Comparison of ENCODE assay signal across 8 cellular contexts in genomic region chr17:81295031-81295677, GRCh38. TPM values are rescaled to one million over a fixed set of nuclear protein-coding genes. Genes with fewer than 3 reads are reported as not detected.
DNase-seq lines count a peak whose midpoint lies in the region; ATAC-seq and TF ChIP-seq lines count a peak whose summit lies in the region.

Gene SLC38A10, minus strand, starts transcription at chr17:81295307. Its CDS starts 386 bp downstream, at chr17:81294921.

- ATAC-seq in GM18520 (IDR thresholded peaks at IDR 0.05; ENCODE audit: unreplicated experiment) (peak; percentile 75), HG03060 (IDR thresholded peaks at IDR 0.05; ENCODE audit: low read depth, unreplicated experiment) (peak; percentile 40)

- TF ChIP-seq CTCF in A673 (conservative IDR thresholded peaks at IDR 0.05; ENCODE audit: low read depth, low read length) = no peak
- no peak for TF ChIP-seq CTCF in WERI-Rb-1 (IDR thresholded peaks at IDR 0.05; ENCODE audit: low read depth, low read length)

- no TSS peak for BruUV-seq in A673 (replicated peaks; lab: Mats Ljungman, UMichigan)

- intact Hi-C loops in A673 (cut with micrococcal nuclease; ENCODE audit: unreplicated experiment) = loop anchor here (10.0 kb wide), 1 partner anchor 100 kb away; the partner anchor contains the start of gene BAHCC1

- no peaks in the 10 kb centered on the region for H3K36me3 ChIP-seq in A673 (ENCODE audit: insufficient read depth, low read length, poor library complexity, severe bottlenecking)
- H3K36me3 ChIP-seq in WERI-Rb-1 = peaks cover 5% of the 10 kb centered on the region
- H3K36me3 ChIP-seq in iPS-20b (ENCODE audit: insufficient read depth, low read depth, low read length) = no peaks in the 10 kb centered on the region

- DNase-seq in A673 (ENCODE audit: low spot score) = peak; percentile 91
- DNase-seq in NCI-H2196 (lab: John Stamatoyannopoulos, UW; ENCODE audit: unreplicated experiment) = peak; percentile 96
- DNase-seq in WERI-Rb-1 = peak; percentile 94
- peak; percentile 89 to 99 for DNase-seq in T47D (ENCODE audit: low read depth in 1 of 2, low spot score in 1 of 2)

- H3K4me1 ChIP-seq in A673 (ENCODE audit: insufficient read depth, low read length, poor library complexity, severe bottlenecking) (peaks cover 7% of the 10 kb centered on the region), iPS-20b (ENCODE audit: insufficient read depth, low read length) (no peaks in the 10 kb centered on the region)

- H3K9ac ChIP-seq in iPS-20b (ENCODE audit: low read depth, low read length) = peak within 1 kb of the TSS; percentile 63

- H3K4me3 ChIP-seq in A673 (ENCODE audit: low read depth, low read length, poor library complexity, severe bottlenecking) (peak within 1 kb of the TSS; percentile 100), WERI-Rb-1 (ENCODE audit: low read depth, low read length) (peak within 1 kb of the TSS; percentile 88), iPS-20b (ENCODE audit: low read length) (peak within 1 kb of the TSS; percentile 75), skin epidermis (peak within 1 kb of the TSS; percentile 65 to 97 (median 80))

- in situ Hi-C loops in T47D (cut with HindIII; ENCODE audit: low pct_unique_long_range_greater_than_20kb, low sequenced_read_pairs) = no loop called here

- H3K27ac ChIP-seq in A673 (ENCODE audit: low read depth, low read length, poor library complexity, severe bottlenecking) (peak within 1 kb of the TSS; percentile 92), WERI-Rb-1 (peak within 1 kb of the TSS; percentile 90), iPS-20b (ENCODE audit: low read length) (no peak within 1 kb of the TSS), skin epidermis (peak within 1 kb of the TSS; percentile 85 to 97 (median 94))

- no peaks in the 10 kb centered on the region for H3K27me3 ChIP-seq in A673 (replicated peaks; ENCODE audit: insufficient read depth, low read depth, low read length, poor library complexity)
- H3K27me3 ChIP-seq in WERI-Rb-1 (ENCODE audit: insufficient read depth, low read depth, severe bottlenecking) = no peaks in the 10 kb centered on the region
- no peaks in the 10 kb centered on the region for H3K27me3 ChIP-seq in iPS-20b (ENCODE audit: insufficient read depth, low read length)

- CTCF ChIA-PET in A673 (lab: Charles Lee) = interaction anchor here (0.6 kb wide), 1 partner anchor 1378 kb away, joined by 7 read pairs; no protein-coding TSS in a partner anchor

- H3K9me3 ChIP-seq in A673 (ENCODE audit: low read depth, low read length, poor library complexity, severe bottlenecking) = no peaks in the 10 kb centered on the region
- no peaks in the 10 kb centered on the region for H3K9me3 ChIP-seq in WERI-Rb-1 (ENCODE audit: severe bottlenecking)
- no peaks in the 10 kb centered on the region for H3K9me3 ChIP-seq in iPS-20b (ENCODE audit: insufficient read depth, low read depth, low read length)

- POLR2A ChIA-PET in A673 (lab: Charles Lee; ENCODE audit: low non-redundant PET) = no interaction called here

RNA-seq across cellular contexts. Expression of gene SLC38A10, which starts in this region (rescaled TPM):
- total RNA-seq in A673 (2021) = 75.1 and 77.3 TPM in 2 replicates
